Comparison of ENCODE assay signal across 21 cellular contexts in the genomic region with DNA sequence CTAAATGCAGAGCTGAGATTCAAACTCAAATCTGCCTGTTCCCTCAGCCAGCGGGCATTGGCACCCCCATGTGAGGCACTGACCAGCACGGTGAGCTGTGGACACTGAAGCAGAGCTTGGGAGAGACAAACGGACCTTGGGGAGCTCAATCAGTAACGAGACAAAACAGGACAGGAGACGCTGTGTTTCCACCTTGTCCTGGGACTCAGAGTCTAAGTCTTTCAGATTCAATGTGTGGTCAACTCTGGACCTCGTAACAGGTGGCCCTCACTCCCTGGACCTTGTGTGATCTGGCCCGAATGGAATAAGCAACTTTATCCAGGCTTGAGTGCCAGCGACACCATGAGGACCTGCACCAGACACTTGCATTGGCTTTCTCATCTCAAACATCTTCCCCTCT.
"Had no signal": no experiment of that assay in that cellular context is flagged by ENCODE, and none has a peak within 500 bp of the region (broad histone marks: within the 10 kb centered on the region; RNA-seq: fewer than 3 reads in every experiment).

No MANE protein-coding gene starts in this region.

- H3K27me3 Mint-ChIP-seq: activated naive CD8-positive, alpha-beta T cell had no signal

- H3K9me3 ChIP-seq: adrenal gland, ascending aorta, gastroesophageal sphincter, neutrophil, ovary, psoas muscle, right atrium auricular region, tibial artery had no signal

- H3K4me3 ChIP-seq: adrenal gland, ascending aorta, dorsolateral prefrontal cortex, gastroesophageal sphincter, ovary, psoas muscle, right atrium auricular region, tibial artery had no signal

- H3K27ac ChIP-seq: adrenal gland, ascending aorta, brain microvascular endothelial cell, dorsolateral prefrontal cortex, gastroesophageal sphincter, neutrophil, ovary, psoas muscle, right atrium auricular region, tibial artery had no signal

- H3K9me3 Mint-ChIP-seq: nephron had no signal

- H3K4me3 Mint-ChIP-seq: nephron had no signal

- H3K36me3 ChIP-seq: adrenal gland, ascending aorta, brain microvascular endothelial cell, gastroesophageal sphincter, neutrophil, ovary, right atrium auricular region, tibial artery had no signal

- H3K4me1 ChIP-seq: ascending aorta, gastroesophageal sphincter, psoas muscle, right atrium auricular region had no signal

- H3K27ac Mint-ChIP-seq: nephron had no signal

- DNase-seq: activated CD4-positive, alpha-beta T cell treated with anti-CD3 and anti-CD28 coated beads for 1 hour; activated CD4-positive, alpha-beta T cell treated with anti-CD3 and anti-CD28 coated beads, Interleukin-2, amount 50 U/mL, for 1 hour; activated gamma-delta T cell treated with Interleukin-2 at 50 U/mL for 16 hours; brain microvascular endothelial cell; central memory CD4-positive, alpha-beta T cell; dorsolateral prefrontal cortex; hypothalamus; midbrain; ovary; psoas muscle; stimulated activated CD4-positive, alpha-beta T cell treated with anti-CD3 and anti-CD28 coated beads, Interleukin-12 subunit alpha, Interleukin-12 subunit beta, amount 100 ng/mL, for 4 hours; stimulated activated CD4-positive, alpha-beta T cell treated with anti-CD3 and anti-CD28 coated beads, Interleukin-4, amount 100 ng/mL, for 4 hours; stimulated activated naive CD8-positive, alpha-beta T cell treated with anti-CD3 and anti-CD28 coated beads, Interleukin-15, Interleukin-2, amounts not matched to agents 100 U/mL and 50 U/mL, for 24 hours; tibial artery had no signal

- ATAC-seq: gastroesophageal sphincter; psoas muscle; stimulated activated naive CD8-positive, alpha-beta T cell treated with anti-CD3 and anti-CD28 coated beads, Interleukin-15, Interleukin-2, amounts not matched to agents 100 U/mL and 50 U/mL, for 24 hours had no signal

- H3K27me3 ChIP-seq: adrenal gland, ascending aorta, neutrophil, ovary, right atrium auricular region had no signal
